ENCODE assay signal across 1 cellular context in the genomic region with DNA sequence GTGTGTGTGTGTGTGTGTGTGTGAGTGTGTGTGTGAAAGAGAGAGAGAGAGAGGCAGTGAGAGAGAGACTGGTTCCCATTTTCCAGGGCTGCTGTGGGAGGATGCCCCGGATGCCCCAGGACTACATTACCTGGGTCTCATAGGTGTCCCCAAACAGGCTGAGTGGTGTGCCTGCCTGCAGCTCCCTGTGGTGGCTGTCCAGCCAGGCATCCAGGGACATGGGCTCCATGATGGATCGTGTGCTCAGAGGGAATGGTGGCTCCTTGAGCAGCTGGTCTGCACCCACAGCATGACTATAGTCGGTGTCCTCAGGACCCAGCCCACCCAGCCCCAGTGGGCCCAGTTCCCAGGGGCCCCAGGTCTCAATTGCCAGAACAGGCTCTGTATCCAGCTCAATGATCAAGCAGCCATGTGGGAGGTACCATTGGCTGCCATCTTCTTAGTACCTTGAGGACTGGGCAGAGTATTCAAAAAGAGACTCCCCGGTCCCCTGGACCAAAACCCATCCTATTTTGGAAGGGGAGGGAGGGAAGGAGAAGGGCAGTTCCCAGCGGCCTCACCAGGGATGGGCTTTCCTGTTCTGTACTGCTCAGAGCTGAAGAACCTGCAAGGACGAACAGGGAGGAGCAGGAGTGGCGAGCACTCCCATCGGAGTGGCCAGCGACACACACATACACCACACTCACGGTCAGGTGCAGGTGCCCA.
TF ChIP-seq lines count a peak whose summit lies in the region.

No MANE protein-coding gene starts in this region.

TF ChIP-seq in K562, 482 proteins besides CTCF, POLR2A, EP300 and RAD21:
- TF ChIP-seq ZSCAN29 (IDR thresholded peaks at IDR 0.05) (no peak), ZNF197 (CRISPR knock-in tag; IDR thresholded peaks at IDR 0.05; ENCODE audit: low read depth) (no peak), IRF1 (CRISPR knock-in tag; IDR thresholded peaks at IDR 0.05; ENCODE audit: borderline replicate concordance) (no peak), BHLHE40 (IDR thresholded peaks at IDR 0.05; ENCODE audit: low read length) (no peak), MTF1 (CRISPR knock-in tag; IDR thresholded peaks at IDR 0.05; ENCODE audit: borderline replicate concordance) (no peak), ZNF143 (CRISPR knock-in tag; IDR thresholded peaks at IDR 0.05) (peak; percentile 33; the same call in 1 of the 2 replicates), ZNF395 (CRISPR knock-in tag; IDR thresholded peaks at IDR 0.05) (no peak)
